ENCODE assay signal across 33 cellular contexts in genomic region chrX:20488473-20488872, GRCh38.
"Had no signal": no experiment of that assay in that cellular context is flagged by ENCODE, and none has a peak within 500 bp of the region (broad histone marks: within the 10 kb centered on the region; RNA-seq: fewer than 3 reads in every experiment).

No MANE protein-coding gene starts in this region.

- H3K4me1 ChIP-seq: adrenal gland, ascending aorta, body of pancreas, breast epithelium had no signal

- ATAC-seq: activated naive CD4-positive, alpha-beta T cell treated with anti-CD3 and anti-CD28 coated beads, Interleukin-2, amount 50 U/mL, for 72 hours; activated naive CD8-positive, alpha-beta T cell treated with anti-CD3 and anti-CD28 coated beads, Interleukin-2, amount 50 U/mL, for 24 hours; activated T-cell treated with anti-CD3 and anti-CD28 coated beads, Interleukin-2, amount 50 U/mL, for 4 hours; activated T-cell treated with anti-CD3 and anti-CD28 coated beads, Interleukin-2, amount 50 U/mL, for 72 hours; activated T-helper 17 cell treated with anti-CD3 and anti-CD28 coated beads, Interleukin-2, amount 50 U/mL, for 72 hours; body of pancreas had no signal

- DNase-seq: activated effector memory CD4-positive, alpha-beta T cell treated with anti-CD3 and anti-CD28 coated beads, Interleukin-2, amount 50 U/mL, for 16 hours; activated effector memory CD4-positive, alpha-beta T cell treated with Interleukin-2 at 50 U/mL for 16 hours; activated gamma-delta T cell; activated gamma-delta T cell treated with Interleukin-2 at 50 U/mL for 16 hours; activated naive CD4-positive, alpha-beta T cell; activated naive CD4-positive, alpha-beta T cell treated with anti-CD3 and anti-CD28 coated beads for 36 hours; activated naive CD4-positive, alpha-beta T cell treated with anti-CD3 and anti-CD28 coated beads, Interleukin-2, amount 10 ng/mL, durations not matched to agents 7 days and 5 days; activated naive CD4-positive, alpha-beta T cell treated with anti-CD3 and anti-CD28 coated beads, Interleukin-2, amount 50 U/mL, for 16 hours; activated naive CD4-positive, alpha-beta T cell treated with Interleukin-2 at 50 U/mL for 16 hours; activated naive CD8-positive, alpha-beta T cell treated with anti-CD3 and anti-CD28 coated beads for 36 hours; activated naive CD8-positive, alpha-beta T cell treated with anti-CD3 and anti-CD28 coated beads, Interleukin-2, amount 10 ng/mL, durations not matched to agents 7 days and 5 days; activated naive CD8-positive, alpha-beta T cell treated with anti-CD3 and anti-CD28 coated beads, Interleukin-2, amount 50 U/mL, for 24 hours; activated T-cell treated with anti-CD3 and anti-CD28 coated beads, Interleukin-2, amount 50 U/mL, for 1 hour; activated T-cell treated with anti-CD3 and anti-CD28 coated beads, Interleukin-2, amount 50 U/mL, for 24 hours; activated T-cell treated with anti-CD3 and anti-CD28 coated beads, Interleukin-2, amount 50 U/mL, for 4 hours; activated T-cell treated with anti-CD3 and anti-CD28 coated beads, Interleukin-2, amount 50 U/mL, for 48 hours; activated T-cell treated with anti-CD3 and anti-CD28 coated beads, Interleukin-2, amount 50 U/mL, for 72 hours; adrenal gland; amniotic stem cell; amygdala; anterior cingulate cortex; aorta; body of pancreas; brain microvascular endothelial cell; central memory CD4-positive, alpha-beta T cell; cerebellar nuclear complex had no signal

- H3K9me3 ChIP-seq: adrenal gland, ascending aorta, body of pancreas, breast epithelium had no signal

- H3K27me3 ChIP-seq: ascending aorta, body of pancreas, brain microvascular endothelial cell, cardiac muscle cell had no signal

- H3K36me3 ChIP-seq: adrenal gland, ascending aorta, brain microvascular endothelial cell, breast epithelium, cardiac muscle cell had no signal

- H3K27ac ChIP-seq: adrenal gland, ascending aorta, body of pancreas, brain microvascular endothelial cell, breast epithelium, cardiac muscle cell had no signal

- H3K4me3 ChIP-seq: adrenal gland, ascending aorta, body of pancreas, breast epithelium, cardiac muscle cell had no signal

- FAIRE-seq: astrocyte, bronchial epithelial cell had no signal
